11 cellular contexts compared by ENCODE assay signal in genomic region chr19:53057904-53058579, GRCh38. TPM values are rescaled to one million over a fixed set of nuclear protein-coding genes. Genes with fewer than 3 reads are reported as not detected.
DNase-seq lines count a peak whose midpoint lies in the region; TF ChIP-seq lines count a peak whose summit lies in the region.
"Had no signal": no experiment of that assay in that cellular context is flagged by ENCODE, and none has a peak within 500 bp of the region (broad histone marks: within the 10 kb centered on the region; RNA-seq: fewer than 3 reads in every experiment).

No MANE protein-coding gene starts in this region.

- no peak for TF ChIP-seq POLR2A in suprapubic skin (IDR thresholded peaks at IDR 0.05)

- peaks cover 11% of the 10 kb centered on the region for H3K27me3 ChIP-seq in iPS-18a (ENCODE audit: control insufficient read depth, insufficient read depth, low read length)
- H3K27me3 ChIP-seq in suprapubic skin, result no peaks in the 10 kb centered on the region
- H3K27me3 ChIP-seq: adrenal gland had no signal

- TF ChIP-seq EP300 in suprapubic skin (IDR thresholded peaks at IDR 0.05), result no peak

- H3K4me1 ChIP-seq in iPS-18a (ENCODE audit: control insufficient read depth, low read depth, low read length), result no peaks in the 10 kb centered on the region
- no peaks in the 10 kb centered on the region for H3K4me1 ChIP-seq in suprapubic skin
- H3K4me1 ChIP-seq: adrenal gland had no signal

- no peak overlapping the region for H3K4me3 Mint-ChIP-seq in activated naive CD4-positive, alpha-beta T cell treated with anti-CD3 and anti-CD28 coated beads for 36 hours
- H3K4me3 Mint-ChIP-seq: CD4-positive, CD25-positive, alpha-beta regulatory T cell had no signal

- 5% methylated on average over 43 of the region's 59 CpGs for WGBS in suprapubic skin

- H3K36me3 Mint-ChIP-seq in activated naive CD4-positive, alpha-beta T cell treated with anti-CD3 and anti-CD28 coated beads for 36 hours (ENCODE audit: low read depth), result peaks cover 30% of the 10 kb centered on the region

- H3K27ac Mint-ChIP-seq in activated naive CD4-positive, alpha-beta T cell treated with anti-CD3 and anti-CD28 coated beads for 36 hours, result no peak overlapping the region

- H3K36me3 ChIP-seq in iPS-18a (ENCODE audit: control insufficient read depth, low read depth, low read length) (no peaks in the 10 kb centered on the region), suprapubic skin (no peaks in the 10 kb centered on the region)
- H3K36me3 ChIP-seq: adrenal gland had no signal

- H3K9ac ChIP-seq in iPS-18a (ENCODE audit: low read length), result no peak overlapping the region

- peaks cover 5% of the 10 kb centered on the region for H3K4me1 Mint-ChIP-seq in activated naive CD4-positive, alpha-beta T cell treated with anti-CD3 and anti-CD28 coated beads for 36 hours (ENCODE audit: low read depth)

- CTCF ChIA-PET in activated naive CD4-positive, alpha-beta T cell treated with anti-CD3 and anti-CD28 coated beads for 36 hours (lab: Charles Lee), result no interaction called here

- in situ Hi-C loops in astrocyte of the cerebellum (cut with HindIII; ENCODE audit: low sequenced_read_pairs), result no loop called here

- intact Hi-C loops in activated naive CD4-positive, alpha-beta T cell treated with anti-CD3 and anti-CD28 coated beads for 36 hours (cut with micrococcal nuclease), result no loop called here

- H3K9me3 ChIP-seq in iPS-18a (ENCODE audit: control insufficient read depth, low read depth, low read length) (peaks cover 3% of the 10 kb centered on the region), suprapubic skin (peaks cover 27% of the 10 kb centered on the region)
- H3K9me3 ChIP-seq: adrenal gland had no signal

- peak overlapping the region; percentile 3 for H3K4me3 ChIP-seq in astrocyte of the cerebellum (ENCODE audit: low read depth, low read length)
- peak overlapping the region; percentile 46 for H3K4me3 ChIP-seq in iPS-18a (ENCODE audit: low read length)
- peak overlapping the region; percentile 33 for H3K4me3 ChIP-seq in suprapubic skin
- H3K4me3 ChIP-seq: adrenal gland had no signal

- H3K9me3 Mint-ChIP-seq in activated naive CD4-positive, alpha-beta T cell treated with anti-CD3 and anti-CD28 coated beads for 36 hours, result peaks cover 38% of the 10 kb centered on the region

- no peak overlapping the region for H3K27ac ChIP-seq in iPS-18a (ENCODE audit: low read length)
- no peak overlapping the region for H3K27ac ChIP-seq in suprapubic skin
- H3K27ac ChIP-seq: adrenal gland had no signal

- peak; percentile 12 for DNase-seq in activated naive CD4-positive, alpha-beta T cell treated with anti-CD3 and anti-CD28 coated beads for 36 hours
- no peak for DNase-seq in activated naive CD4-positive, alpha-beta T cell (lab: John Stamatoyannopoulos, UW)
- no peak for DNase-seq in astrocyte of the cerebellum (ENCODE audit: low read depth)
- no peak for DNase-seq in suprapubic skin (ENCODE audit: low spot score in 2 of 2)
- DNase-seq in NCI-H226, result no peak
- no peak for DNase-seq in inferior parietal cortex (ENCODE audit: extremely low spot score)
- DNase-seq in NCI-H748 treated with DMSO at 0.1 percent for 48 hours (lab: John Stamatoyannopoulos, UW), result no peak
- DNase-seq: adrenal gland; CD4-positive, CD25-positive, alpha-beta regulatory T cell had no signal

- peaks cover 21% of the 10 kb centered on the region for H3K27me3 Mint-ChIP-seq in activated naive CD4-positive, alpha-beta T cell treated with anti-CD3 and anti-CD28 coated beads for 36 hours (ENCODE audit: low read depth)
- H3K27me3 Mint-ChIP-seq: CD4-positive, CD25-positive, alpha-beta regulatory T cell had no signal

- TF ChIP-seq CTCF in astrocyte of the cerebellum (IDR thresholded peaks at IDR 0.05; ENCODE audit: low read depth, low read length, missing control alignments) (no peak), suprapubic skin (IDR thresholded peaks at IDR 0.05) (no peak)

RNA-seq across cellular contexts. Expression of gene ERVV-2, which starts 13.5 kb away (rescaled TPM):
- total RNA-seq in activated naive CD4-positive, alpha-beta T cell treated with anti-CD3 and anti-CD28 coated beads for 36 hours, result not detected
- not detected for total RNA-seq in suprapubic skin
- total RNA-seq: adrenal gland; CD4-positive, CD25-positive, alpha-beta regulatory T cell had no signal

RNA-seq across cellular contexts. Expression of gene ERVV-1, which starts 44.3 kb away (rescaled TPM):
- not detected for total RNA-seq in activated naive CD4-positive, alpha-beta T cell treated with anti-CD3 and anti-CD28 coated beads for 36 hours
- not detected for total RNA-seq in suprapubic skin
- total RNA-seq: adrenal gland; CD4-positive, CD25-positive, alpha-beta regulatory T cell; SK-MEL-5 had no signal

RNA-seq across cellular contexts. Expression of gene ZNF160, which starts 45.2 kb away (rescaled TPM):
- 10 to 100 TPM; 23.5 to 25.2 TPM for total RNA-seq in activated naive CD4-positive, alpha-beta T cell treated with anti-CD3 and anti-CD28 coated beads for 36 hours
- 10 to 100 TPM; 15.2 to 98.3 (median 27.2) TPM for total RNA-seq in suprapubic skin
